ENCODE assay signal across 16 cellular contexts in the genomic region with DNA sequence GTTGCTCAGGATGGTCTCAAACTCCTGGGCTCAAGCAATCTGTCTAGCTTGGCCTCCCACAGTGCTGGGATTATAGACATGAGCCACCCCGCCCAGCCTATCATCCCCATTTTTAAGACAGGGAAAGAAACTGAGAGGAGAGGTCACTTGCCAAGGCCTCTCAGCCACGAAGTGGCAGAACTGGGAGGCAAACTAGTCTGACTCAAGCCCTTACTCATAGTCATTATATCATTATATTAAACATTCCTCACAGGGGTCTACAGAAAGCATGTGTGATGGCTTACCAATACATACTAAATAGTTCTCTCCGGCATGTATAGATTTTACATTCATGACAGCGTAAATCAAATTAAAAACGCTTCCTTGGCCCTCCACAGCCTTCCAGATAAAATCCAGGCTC.
DNase-seq lines count a peak whose midpoint lies in the region; ATAC-seq and TF ChIP-seq lines count a peak whose summit lies in the region.
"Had no signal": no experiment of that assay in that cellular context is flagged by ENCODE, and none has a peak within 500 bp of the region (broad histone marks: within the 10 kb centered on the region; RNA-seq: fewer than 3 reads in every experiment).

No MANE protein-coding gene starts in this region.

- CTCF ChIA-PET in SK-N-SH (lab: Yijun Ruan, JAX), result interaction anchor here (1.3 to 5.3 kb wide), 2 partner anchors 55 to 149 kb away, joined by 4 to 27 read pairs; no protein-coding TSS in a partner anchor

- peaks cover 55% of the 10 kb centered on the region for H3K4me1 Mint-ChIP-seq in activated naive CD8-positive, alpha-beta T cell (ENCODE audit: low read depth)
- H3K4me1 Mint-ChIP-seq in activated naive CD8-positive, alpha-beta T cell treated with anti-CD3 and anti-CD28 coated beads, Interleukin-2, amount 50 U/mL, for 24 hours, result peaks cover 50% of the 10 kb centered on the region
- peaks cover 40% of the 10 kb centered on the region for H3K4me1 Mint-ChIP-seq in activated T-helper 1 cell treated with anti-CD3 and anti-CD28 coated beads, Interleukin-12 subunit alpha, Interleukin-12 subunit beta, Interleukin-2, Interleukin-4 antibody, amounts not matched to agents 30 ng/mL and 10 ng/mL and 1 ng/mL, durations not matched to agents 14 hours and 24 hours and 36 hours (ENCODE audit: low read depth)

- H3K4me1 ChIP-seq in osteoblast (ENCODE audit: insufficient read depth, low read length), result peaks cover 18% of the 10 kb centered on the region
- peaks cover 0 to 4% of the 10 kb centered on the region in 2 experiments; a peak in 1 of 4 replicates for H3K4me1 ChIP-seq in SK-N-SH (ENCODE audit: control insufficient read depth in 1 of 2, insufficient read depth in 2 of 2, low read depth in 1 of 2, low read length in 1 of 2)
- H3K4me1 ChIP-seq: Caco-2 had no signal

- no peaks in the 10 kb centered on the region for H3K36me3 Mint-ChIP-seq in activated naive CD8-positive, alpha-beta T cell
- H3K36me3 Mint-ChIP-seq in activated naive CD8-positive, alpha-beta T cell treated with anti-CD3 and anti-CD28 coated beads, Interleukin-2, amount 50 U/mL, for 24 hours (ENCODE audit: low read depth), result peaks cover 2% of the 10 kb centered on the region
- H3K36me3 Mint-ChIP-seq in activated T-helper 1 cell treated with anti-CD3 and anti-CD28 coated beads, Interleukin-12 subunit alpha, Interleukin-12 subunit beta, Interleukin-2, Interleukin-4 antibody, amounts not matched to agents 30 ng/mL and 10 ng/mL and 1 ng/mL, durations not matched to agents 14 hours and 24 hours and 36 hours (ENCODE audit: low read depth), result peaks cover 6% of the 10 kb centered on the region

- no peak for ATAC-seq in activated naive CD8-positive, alpha-beta T cell treated with anti-CD3 and anti-CD28 coated beads, Interleukin-2, amount 50 U/mL, for 24 hours

- DNase-seq in DMS 273 (lab: John Stamatoyannopoulos, UW; ENCODE audit: unreplicated experiment) (peak; percentile 16), DMS 273 treated with DMSO at 0.1 percent for 48 hours (lab: John Stamatoyannopoulos, UW) (no peak), osteoblast (ENCODE audit: insufficient read length, low spot score, missing footprints) (peak; percentile 78), T-helper 9 cell (no peak), SK-N-SH (no peak)
- DNase-seq in activated naive CD8-positive, alpha-beta T cell treated with anti-CD3 and anti-CD28 coated beads, Interleukin-2, amount 50 U/mL, for 24 hours, result no peak
- no peak for DNase-seq in activated T-helper 1 cell treated with anti-CD3 and anti-CD28 coated beads, Interleukin-12 subunit alpha, Interleukin-12 subunit beta, Interleukin-2, Interleukin-4 antibody, amounts not matched to agents 30 ng/mL and 10 ng/mL and 1 ng/mL, durations not matched to agents 14 hours and 24 hours and 36 hours (ENCODE audit: low spot score)
- DNase-seq: Caco-2, DMS79 treated with DMSO at 0.1 percent for 48 hours, GOT3, Kasumi-1, NCI-H1436, SIG-M5 had no signal

- H2AFZ ChIP-seq in osteoblast (ENCODE audit: low read length) (no peak overlapping the region), SK-N-SH (ENCODE audit: low read depth) (no peak overlapping the region)

- TF ChIP-seq CTCF in osteoblast (IDR thresholded peaks at IDR 0.05; ENCODE audit: extremely low read depth, low read depth, low read length), result no peak
- TF ChIP-seq CTCF in SK-N-SH (IDR thresholded peaks at IDR 0.05), result no peak

- no peaks in the 10 kb centered on the region for H3K9me2 ChIP-seq in SK-N-SH

- intact Hi-C loops in activated T-helper 1 cell treated with anti-CD3 and anti-CD28 coated beads, Interleukin-12 subunit alpha, Interleukin-12 subunit beta, Interleukin-2, Interleukin-4 antibody, amounts not matched to agents 30 ng/mL and 10 ng/mL and 1 ng/mL, durations not matched to agents 14 hours and 24 hours and 36 hours (cut with micrococcal nuclease), result no loop called here

- H3F3A ChIP-seq in SK-N-SH (replicated peaks; ENCODE audit: insufficient read depth), result no peaks in the 10 kb centered on the region

- H3K27me3 Mint-ChIP-seq in activated naive CD8-positive, alpha-beta T cell, result no peaks in the 10 kb centered on the region
- no peaks in the 10 kb centered on the region for H3K27me3 Mint-ChIP-seq in activated naive CD8-positive, alpha-beta T cell treated with anti-CD3 and anti-CD28 coated beads, Interleukin-2, amount 50 U/mL, for 24 hours
- H3K27me3 Mint-ChIP-seq in activated T-helper 1 cell treated with anti-CD3 and anti-CD28 coated beads, Interleukin-12 subunit alpha, Interleukin-12 subunit beta, Interleukin-2, Interleukin-4 antibody, amounts not matched to agents 30 ng/mL and 10 ng/mL and 1 ng/mL, durations not matched to agents 14 hours and 24 hours and 36 hours (ENCODE audit: insufficient read depth), result no peaks in the 10 kb centered on the region

- TF ChIP-seq RAD21 in SK-N-SH (IDR thresholded peaks at IDR 0.05; ENCODE audit: low read length), result no peak

- no peaks in the 10 kb centered on the region for H3K9me3 Mint-ChIP-seq in activated naive CD8-positive, alpha-beta T cell (ENCODE audit: low read depth)
- no peaks in the 10 kb centered on the region for H3K9me3 Mint-ChIP-seq in activated naive CD8-positive, alpha-beta T cell treated with anti-CD3 and anti-CD28 coated beads, Interleukin-2, amount 50 U/mL, for 24 hours
- H3K9me3 Mint-ChIP-seq in activated T-helper 1 cell treated with anti-CD3 and anti-CD28 coated beads, Interleukin-12 subunit alpha, Interleukin-12 subunit beta, Interleukin-2, Interleukin-4 antibody, amounts not matched to agents 30 ng/mL and 10 ng/mL and 1 ng/mL, durations not matched to agents 14 hours and 24 hours and 36 hours, result no peaks in the 10 kb centered on the region

- H3K4me3 Mint-ChIP-seq in activated naive CD8-positive, alpha-beta T cell, result no peak overlapping the region
- H3K4me3 Mint-ChIP-seq in activated naive CD8-positive, alpha-beta T cell treated with anti-CD3 and anti-CD28 coated beads, Interleukin-2, amount 50 U/mL, for 24 hours, result no peak overlapping the region
- H3K4me3 Mint-ChIP-seq in activated T-helper 1 cell treated with anti-CD3 and anti-CD28 coated beads, Interleukin-12 subunit alpha, Interleukin-12 subunit beta, Interleukin-2, Interleukin-4 antibody, amounts not matched to agents 30 ng/mL and 10 ng/mL and 1 ng/mL, durations not matched to agents 14 hours and 24 hours and 36 hours, result no peak overlapping the region

- no peaks in the 10 kb centered on the region for H3K27me3 ChIP-seq in osteoblast (ENCODE audit: insufficient read depth, low read length)
- H3K27me3 ChIP-seq in SK-N-SH (ENCODE audit: insufficient read depth), result no peaks in the 10 kb centered on the region
- H3K27me3 ChIP-seq: BLaER1 had no signal

- no peaks in the 10 kb centered on the region for H3K9me3 ChIP-seq in osteoblast (ENCODE audit: low read depth, low read length)
- H3K9me3 ChIP-seq in SK-N-SH, result no peaks in the 10 kb centered on the region
- H3K9me3 ChIP-seq: BLaER1, Caco-2 had no signal

- TF ChIP-seq EP300 in SK-N-SH (IDR thresholded peaks at IDR 0.05; ENCODE audit: borderline replicate concordance in 1 of 2, low read depth in 1 of 2, low read length in 1 of 2), result no peak

- H3K4me3 ChIP-seq in osteoblast (ENCODE audit: insufficient read depth, low read length) (no peak overlapping the region), SK-N-SH (ENCODE audit: low read depth in 2 of 2, low read length in 1 of 2) (no peak overlapping the region)
- H3K4me3 ChIP-seq: BLaER1 had no signal

- H3K36me3 ChIP-seq in osteoblast (ENCODE audit: insufficient read depth, low read length), result no peaks in the 10 kb centered on the region
- H3K36me3 ChIP-seq in SK-N-SH (replicated peaks in 1 of 2; ENCODE audit: control insufficient read depth in 1 of 2, insufficient read depth in 2 of 2, low read length in 1 of 2), result no peaks in the 10 kb centered on the region
- H3K36me3 ChIP-seq: BLaER1 had no signal

- peak overlapping the region; percentile 93 for H3K27ac Mint-ChIP-seq in activated naive CD8-positive, alpha-beta T cell
- H3K27ac Mint-ChIP-seq in activated naive CD8-positive, alpha-beta T cell treated with anti-CD3 and anti-CD28 coated beads, Interleukin-2, amount 50 U/mL, for 24 hours, result no peak overlapping the region
- H3K27ac Mint-ChIP-seq in activated T-helper 1 cell treated with anti-CD3 and anti-CD28 coated beads, Interleukin-12 subunit alpha, Interleukin-12 subunit beta, Interleukin-2, Interleukin-4 antibody, amounts not matched to agents 30 ng/mL and 10 ng/mL and 1 ng/mL, durations not matched to agents 14 hours and 24 hours and 36 hours, result peak overlapping the region; percentile 24

- H4K20me1 ChIP-seq in osteoblast (ENCODE audit: insufficient read depth, low read length) (no peaks in the 10 kb centered on the region), SK-N-SH (ENCODE audit: insufficient read depth) (no peaks in the 10 kb centered on the region)
- H4K20me1 ChIP-seq: BLaER1 had no signal

- H3K9ac ChIP-seq in SK-N-SH, result no peak overlapping the region
- H3K9ac ChIP-seq: BLaER1 had no signal

- POLR2A ChIA-PET in SK-N-SH (lab: Yijun Ruan, JAX), result no interaction called here

- no peak overlapping the region for H3K4me2 ChIP-seq in osteoblast (ENCODE audit: insufficient read depth, low read length)
- no peak overlapping the region for H3K4me2 ChIP-seq in SK-N-SH
- H3K4me2 ChIP-seq: BLaER1 had no signal

- H3K27ac ChIP-seq in osteoblast (ENCODE audit: low read depth, low read length) (no peak overlapping the region), SK-N-SH (ENCODE audit: low read depth in 2 of 2, low read length in 1 of 2) (no peak overlapping the region)
- H3K27ac ChIP-seq: 22Rv1, BLaER1 had no signal

- whole genome bisulfite sequencing in SK-N-SH (ENCODE audit: low lambda C conversion rate), result 75% methylated on average over 5 of the region's 5 CpGs

- peaks cover 3% of the 10 kb centered on the region for H3K79me2 ChIP-seq in osteoblast (ENCODE audit: insufficient read depth, low read length)
- no peaks in the 10 kb centered on the region for H3K79me2 ChIP-seq in SK-N-SH (ENCODE audit: insufficient read depth)

TF ChIP-seq in SK-N-SH, 30 proteins besides CTCF, POLR2A, EP300 and RAD21:
- TF ChIP-seq GABPA (IDR thresholded peaks at IDR 0.05; ENCODE audit: low read depth), result no peak
- TF ChIP-seq, protein P1, sequence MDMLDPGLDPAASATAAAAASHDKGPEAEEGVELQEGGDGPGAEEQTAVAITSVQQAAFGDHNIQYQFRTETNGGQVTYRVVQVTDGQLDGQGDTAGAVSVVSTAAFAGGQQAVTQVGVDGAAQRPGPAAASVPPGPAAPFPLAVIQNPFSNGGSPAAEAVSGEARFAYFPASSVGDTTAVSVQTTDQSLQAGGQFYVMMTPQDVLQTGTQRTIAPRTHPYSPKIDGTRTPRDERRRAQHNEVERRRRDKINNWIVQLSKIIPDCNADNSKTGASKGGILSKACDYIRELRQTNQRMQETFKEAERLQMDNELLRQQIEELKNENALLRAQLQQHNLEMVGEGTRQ (IDR thresholded peaks at IDR 0.05; ENCODE audit: borderline replicate concordance, low read depth, low read length), result no peak
- TF ChIP-seq MEF2A (IDR thresholded peaks at IDR 0.05; ENCODE audit: borderline replicate concordance, low read depth), result no peak
- no peak for TF ChIP-seq NRF1 (IDR thresholded peaks at IDR 0.05; ENCODE audit: low read depth, low read length)
- no peak for TF ChIP-seq JUND (IDR thresholded peaks at IDR 0.05)
- no peak for TF ChIP-seq YY1 (IDR thresholded peaks at IDR 0.05; ENCODE audit: low read depth)
- TF ChIP-seq FOSL2 (IDR thresholded peaks at IDR 0.05; ENCODE audit: borderline replicate concordance, low read depth), result no peak

Comparison
In these comparisons a context has a peak if more than half of its experiments do, and no peak if none do; other contexts are left out.
1. DNase-seq: peak in DMS 273 (single experiment) and osteoblast (single experiment); none in DMS 273 treated with DMSO at 0.1 percent for 48 hours (single experiment), activated naive CD8-positive, alpha-beta T cell treated with anti-CD3 and anti-CD28 coated beads, Interleukin-2, amount 50 U/mL, for 24 hours (single experiment), activated T-helper 1 cell treated with anti-CD3 and anti-CD28 coated beads, Interleukin-12 subunit alpha, Interleukin-12 subunit beta, Interleukin-2, Interleukin-4 antibody, amounts not matched to agents 30 ng/mL and 10 ng/mL and 1 ng/mL, durations not matched to agents 14 hours and 24 hours and 36 hours (single experiment), T-helper 9 cell (single experiment) and SK-N-SH (single experiment).